In the genomic region with DNA sequence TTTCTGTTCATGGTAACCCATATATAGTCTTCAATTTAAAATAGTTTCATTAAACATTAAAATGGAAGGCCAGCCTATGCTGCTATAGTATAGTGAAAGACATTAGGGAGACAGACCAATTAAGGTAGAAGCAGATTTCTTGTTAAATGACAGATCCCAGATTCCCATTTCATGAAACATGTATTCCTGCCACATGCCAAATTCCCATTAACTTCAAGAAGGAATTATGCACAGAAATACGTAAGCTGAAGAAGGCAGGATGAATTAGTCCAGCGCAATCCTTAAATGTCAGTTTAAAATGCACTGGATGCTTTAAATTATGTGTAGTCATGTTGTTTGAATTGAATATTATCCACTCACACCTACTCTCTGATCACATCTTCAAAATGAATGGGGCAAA, we compare ENCODE assay signal across 9 cellular contexts.
"Had no signal": no experiment of that assay in that cellular context is flagged by ENCODE, and none has a peak within 500 bp of the region (broad histone marks: within the 10 kb centered on the region; RNA-seq: fewer than 3 reads in every experiment).

No MANE protein-coding gene starts in this region.

- ATAC-seq: HepG2, K562 had no signal

- H3K4me1 Mint-ChIP-seq: IgD-negative memory B cell had no signal

- H3K4me3 Mint-ChIP-seq: IgD-negative memory B cell had no signal

- DNase-seq: IMR-90, KBM-7, KG1 had no signal

- H3K4me2 ChIP-seq: KMS-11 had no signal

- H3K27ac ChIP-seq: HL-60, KMS-11 had no signal

- H3K4me3 ChIP-seq: K562 had no signal

- H3K27ac Mint-ChIP-seq: IgD-negative memory B cell had no signal

- H3K27me3 Mint-ChIP-seq: IgD-negative memory B cell had no signal

- FAIRE-seq: HepG2, HTR-8/SVneo, K562 had no signal

- H3K36me3 Mint-ChIP-seq: IgD-negative memory B cell had no signal

- H3K9ac ChIP-seq: KMS-11 had no signal
